Comparison of ENCODE assay signal across 1 cellular context in the genomic region with DNA sequence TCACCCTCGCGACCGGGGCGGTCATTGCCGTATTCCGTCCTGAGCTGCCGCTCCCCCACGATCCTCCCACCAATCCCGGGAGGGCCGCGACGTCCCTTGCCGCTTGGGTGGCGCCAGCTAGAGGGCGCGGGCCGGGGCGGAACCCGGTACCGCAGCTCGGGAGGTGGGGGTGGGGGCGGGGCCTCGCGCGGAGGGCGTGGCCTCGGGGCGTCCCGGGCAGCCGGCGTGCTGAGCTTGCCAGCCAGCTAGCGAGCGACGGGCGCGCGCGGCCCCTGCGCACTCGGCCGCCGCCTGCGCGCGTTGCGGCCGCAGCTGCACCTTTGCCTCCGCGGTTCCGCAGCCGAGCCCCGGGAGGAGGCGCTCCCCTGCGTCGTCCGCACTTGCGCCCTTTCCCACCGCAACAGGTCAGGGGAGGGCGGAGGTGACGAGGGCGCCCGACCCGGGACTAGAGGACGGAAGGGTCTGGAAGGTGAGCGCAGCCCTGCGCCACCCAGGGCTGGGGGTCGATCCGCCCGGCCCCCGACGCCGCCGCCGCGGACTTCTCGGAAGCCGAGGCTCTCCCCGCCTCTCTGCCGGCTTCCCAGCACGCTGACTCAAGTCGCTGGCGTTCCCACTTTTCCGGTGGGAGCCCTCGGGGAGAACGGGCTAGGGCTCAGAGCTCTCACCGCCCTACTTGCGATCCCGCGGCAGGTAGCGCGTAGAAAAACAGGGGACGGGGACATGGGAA.
TF ChIP-seq lines count a peak whose summit lies in the region.

A gene with protein sequence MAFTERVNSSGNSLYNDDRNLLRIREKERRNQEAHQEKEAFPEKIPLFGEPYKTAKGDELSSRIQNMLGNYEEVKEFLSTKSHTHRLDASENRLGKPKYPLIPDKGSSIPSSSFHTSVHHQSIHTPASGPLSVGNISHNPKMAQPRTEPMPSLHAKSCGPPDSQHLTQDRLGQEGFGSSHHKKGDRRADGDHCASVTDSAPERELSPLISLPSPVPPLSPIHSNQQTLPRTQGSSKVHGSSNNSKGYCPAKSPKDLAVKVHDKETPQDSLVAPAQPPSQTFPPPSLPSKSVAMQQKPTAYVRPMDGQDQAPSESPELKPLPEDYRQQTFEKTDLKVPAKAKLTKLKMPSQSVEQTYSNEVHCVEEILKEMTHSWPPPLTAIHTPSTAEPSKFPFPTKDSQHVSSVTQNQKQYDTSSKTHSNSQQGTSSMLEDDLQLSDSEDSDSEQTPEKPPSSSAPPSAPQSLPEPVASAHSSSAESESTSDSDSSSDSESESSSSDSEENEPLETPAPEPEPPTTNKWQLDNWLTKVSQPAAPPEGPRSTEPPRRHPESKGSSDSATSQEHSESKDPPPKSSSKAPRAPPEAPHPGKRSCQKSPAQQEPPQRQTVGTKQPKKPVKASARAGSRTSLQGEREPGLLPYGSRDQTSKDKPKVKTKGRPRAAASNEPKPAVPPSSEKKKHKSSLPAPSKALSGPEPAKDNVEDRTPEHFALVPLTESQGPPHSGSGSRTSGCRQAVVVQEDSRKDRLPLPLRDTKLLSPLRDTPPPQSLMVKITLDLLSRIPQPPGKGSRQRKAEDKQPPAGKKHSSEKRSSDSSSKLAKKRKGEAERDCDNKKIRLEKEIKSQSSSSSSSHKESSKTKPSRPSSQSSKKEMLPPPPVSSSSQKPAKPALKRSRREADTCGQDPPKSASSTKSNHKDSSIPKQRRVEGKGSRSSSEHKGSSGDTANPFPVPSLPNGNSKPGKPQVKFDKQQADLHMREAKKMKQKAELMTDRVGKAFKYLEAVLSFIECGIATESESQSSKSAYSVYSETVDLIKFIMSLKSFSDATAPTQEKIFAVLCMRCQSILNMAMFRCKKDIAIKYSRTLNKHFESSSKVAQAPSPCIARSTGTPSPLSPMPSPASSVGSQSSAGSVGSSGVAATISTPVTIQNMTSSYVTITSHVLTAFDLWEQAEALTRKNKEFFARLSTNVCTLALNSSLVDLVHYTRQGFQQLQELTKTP (plus strand): TSS at position 240 of the 727 bp plus-strand sequence. CDS start 13,523 bp downstream, outside the sequence.

TF ChIP-seq in SK-N-SH, 30 proteins besides CTCF, POLR2A, EP300 and RAD21 (continued from another document):
- TF ChIP-seq POLR2AphosphoS5 (IDR thresholded peaks at IDR 0.05; ENCODE audit: low read depth, low read length) (no peak), GATA2 (CRISPR knock-in tag; IDR thresholded peaks at IDR 0.05) (no peak), RCOR1 (IDR thresholded peaks at IDR 0.05; ENCODE audit: low read length) (no peak)
- TF ChIP-seq, protein P1, sequence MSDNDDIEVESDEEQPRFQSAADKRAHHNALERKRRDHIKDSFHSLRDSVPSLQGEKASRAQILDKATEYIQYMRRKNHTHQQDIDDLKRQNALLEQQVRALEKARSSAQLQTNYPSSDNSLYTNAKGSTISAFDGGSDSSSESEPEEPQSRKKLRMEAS (IDR thresholded peaks at IDR 0.05; ENCODE audit: low read depth): no peak
